In genomic region chr1:230282157-230282556, GRCh38 we compare ENCODE assay signal across 1 cellular context.
A peak's percentile ranks its signal among the peaks of the same experiment; 100 is the strongest.
TF ChIP-seq lines count a peak whose summit lies in the region.

No MANE protein-coding gene starts in this region.

TF ChIP-seq in HEK293, 187 proteins besides CTCF, POLR2A, EP300 and RAD21 (continued from another document):
- TF ChIP-seq ZBTB11 (tag by site-specific recombination; conservative IDR thresholded peaks at IDR 0.05; ENCODE audit: low read depth) (no peak), ZNF341 (tag by site-specific recombination; IDR thresholded peaks at IDR 0.05; ENCODE audit: low read depth) (no peak), ZBTB44 (tag by site-specific recombination; IDR thresholded peaks at IDR 0.05) (peak; percentile 59; the same call in 1 of the 2 replicates), SETDB1 (IDR thresholded peaks at IDR 0.05; ENCODE audit: insufficient read length, low read length) (no peak), YY1 (tag by site-specific recombination; IDR thresholded peaks at IDR 0.05) (peak; percentile 17; the same call in 1 of the 2 replicates), ZNF423 (tag by site-specific recombination; IDR thresholded peaks at IDR 0.05) (0 out of 2 replicates have a peak, but pooled peaks have one; percentile 22), ZNF155 (tag by site-specific recombination; IDR thresholded peaks at IDR 0.05) (no peak), YY2 (tag by site-specific recombination; IDR thresholded peaks at IDR 0.05) (no peak), ZXDB (tag by site-specific recombination; IDR thresholded peaks at IDR 0.05) (peak; percentile 70), ZNF140 (tag by site-specific recombination; IDR thresholded peaks at IDR 0.05) (no peak), OSR2 (tag by site-specific recombination; IDR thresholded peaks at IDR 0.05) (peak; percentile 97), ZNF404 (tag by site-specific recombination; IDR thresholded peaks at IDR 0.05) (no peak), SCRT1 (tag by site-specific recombination; IDR thresholded peaks at IDR 0.05; ENCODE audit: borderline replicate concordance) (no peak)
